ENCODE assay signal across 1 cellular context in the genomic region with DNA sequence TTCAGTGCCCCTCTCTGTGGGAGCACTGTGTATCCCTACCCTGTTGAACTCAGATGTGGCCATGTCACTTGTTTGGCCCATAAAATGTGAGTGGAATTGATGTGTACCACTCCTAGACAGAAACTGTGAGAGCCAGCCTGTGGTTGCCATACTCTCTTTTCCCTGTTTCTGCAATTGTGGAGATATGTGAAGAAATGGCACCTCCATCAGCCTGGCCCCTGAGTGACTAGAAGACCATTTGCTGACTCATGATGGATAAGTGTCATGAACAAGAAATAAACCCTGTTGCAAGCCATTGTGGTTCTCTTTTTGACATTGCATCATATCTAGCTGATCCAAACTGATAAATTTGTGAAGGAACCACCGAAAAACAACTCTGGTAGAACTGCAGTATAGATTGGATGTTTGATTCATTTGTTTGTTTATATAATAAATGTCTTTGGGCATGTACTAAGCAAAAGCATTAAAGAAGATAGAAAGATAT.
TF ChIP-seq lines count a peak whose summit lies in the region.

No MANE protein-coding gene starts in this region.

TF ChIP-seq in K562, 482 proteins besides CTCF, POLR2A, EP300 and RAD21 (continued from another document and continues in another):
- TF ChIP-seq, protein P1, sequence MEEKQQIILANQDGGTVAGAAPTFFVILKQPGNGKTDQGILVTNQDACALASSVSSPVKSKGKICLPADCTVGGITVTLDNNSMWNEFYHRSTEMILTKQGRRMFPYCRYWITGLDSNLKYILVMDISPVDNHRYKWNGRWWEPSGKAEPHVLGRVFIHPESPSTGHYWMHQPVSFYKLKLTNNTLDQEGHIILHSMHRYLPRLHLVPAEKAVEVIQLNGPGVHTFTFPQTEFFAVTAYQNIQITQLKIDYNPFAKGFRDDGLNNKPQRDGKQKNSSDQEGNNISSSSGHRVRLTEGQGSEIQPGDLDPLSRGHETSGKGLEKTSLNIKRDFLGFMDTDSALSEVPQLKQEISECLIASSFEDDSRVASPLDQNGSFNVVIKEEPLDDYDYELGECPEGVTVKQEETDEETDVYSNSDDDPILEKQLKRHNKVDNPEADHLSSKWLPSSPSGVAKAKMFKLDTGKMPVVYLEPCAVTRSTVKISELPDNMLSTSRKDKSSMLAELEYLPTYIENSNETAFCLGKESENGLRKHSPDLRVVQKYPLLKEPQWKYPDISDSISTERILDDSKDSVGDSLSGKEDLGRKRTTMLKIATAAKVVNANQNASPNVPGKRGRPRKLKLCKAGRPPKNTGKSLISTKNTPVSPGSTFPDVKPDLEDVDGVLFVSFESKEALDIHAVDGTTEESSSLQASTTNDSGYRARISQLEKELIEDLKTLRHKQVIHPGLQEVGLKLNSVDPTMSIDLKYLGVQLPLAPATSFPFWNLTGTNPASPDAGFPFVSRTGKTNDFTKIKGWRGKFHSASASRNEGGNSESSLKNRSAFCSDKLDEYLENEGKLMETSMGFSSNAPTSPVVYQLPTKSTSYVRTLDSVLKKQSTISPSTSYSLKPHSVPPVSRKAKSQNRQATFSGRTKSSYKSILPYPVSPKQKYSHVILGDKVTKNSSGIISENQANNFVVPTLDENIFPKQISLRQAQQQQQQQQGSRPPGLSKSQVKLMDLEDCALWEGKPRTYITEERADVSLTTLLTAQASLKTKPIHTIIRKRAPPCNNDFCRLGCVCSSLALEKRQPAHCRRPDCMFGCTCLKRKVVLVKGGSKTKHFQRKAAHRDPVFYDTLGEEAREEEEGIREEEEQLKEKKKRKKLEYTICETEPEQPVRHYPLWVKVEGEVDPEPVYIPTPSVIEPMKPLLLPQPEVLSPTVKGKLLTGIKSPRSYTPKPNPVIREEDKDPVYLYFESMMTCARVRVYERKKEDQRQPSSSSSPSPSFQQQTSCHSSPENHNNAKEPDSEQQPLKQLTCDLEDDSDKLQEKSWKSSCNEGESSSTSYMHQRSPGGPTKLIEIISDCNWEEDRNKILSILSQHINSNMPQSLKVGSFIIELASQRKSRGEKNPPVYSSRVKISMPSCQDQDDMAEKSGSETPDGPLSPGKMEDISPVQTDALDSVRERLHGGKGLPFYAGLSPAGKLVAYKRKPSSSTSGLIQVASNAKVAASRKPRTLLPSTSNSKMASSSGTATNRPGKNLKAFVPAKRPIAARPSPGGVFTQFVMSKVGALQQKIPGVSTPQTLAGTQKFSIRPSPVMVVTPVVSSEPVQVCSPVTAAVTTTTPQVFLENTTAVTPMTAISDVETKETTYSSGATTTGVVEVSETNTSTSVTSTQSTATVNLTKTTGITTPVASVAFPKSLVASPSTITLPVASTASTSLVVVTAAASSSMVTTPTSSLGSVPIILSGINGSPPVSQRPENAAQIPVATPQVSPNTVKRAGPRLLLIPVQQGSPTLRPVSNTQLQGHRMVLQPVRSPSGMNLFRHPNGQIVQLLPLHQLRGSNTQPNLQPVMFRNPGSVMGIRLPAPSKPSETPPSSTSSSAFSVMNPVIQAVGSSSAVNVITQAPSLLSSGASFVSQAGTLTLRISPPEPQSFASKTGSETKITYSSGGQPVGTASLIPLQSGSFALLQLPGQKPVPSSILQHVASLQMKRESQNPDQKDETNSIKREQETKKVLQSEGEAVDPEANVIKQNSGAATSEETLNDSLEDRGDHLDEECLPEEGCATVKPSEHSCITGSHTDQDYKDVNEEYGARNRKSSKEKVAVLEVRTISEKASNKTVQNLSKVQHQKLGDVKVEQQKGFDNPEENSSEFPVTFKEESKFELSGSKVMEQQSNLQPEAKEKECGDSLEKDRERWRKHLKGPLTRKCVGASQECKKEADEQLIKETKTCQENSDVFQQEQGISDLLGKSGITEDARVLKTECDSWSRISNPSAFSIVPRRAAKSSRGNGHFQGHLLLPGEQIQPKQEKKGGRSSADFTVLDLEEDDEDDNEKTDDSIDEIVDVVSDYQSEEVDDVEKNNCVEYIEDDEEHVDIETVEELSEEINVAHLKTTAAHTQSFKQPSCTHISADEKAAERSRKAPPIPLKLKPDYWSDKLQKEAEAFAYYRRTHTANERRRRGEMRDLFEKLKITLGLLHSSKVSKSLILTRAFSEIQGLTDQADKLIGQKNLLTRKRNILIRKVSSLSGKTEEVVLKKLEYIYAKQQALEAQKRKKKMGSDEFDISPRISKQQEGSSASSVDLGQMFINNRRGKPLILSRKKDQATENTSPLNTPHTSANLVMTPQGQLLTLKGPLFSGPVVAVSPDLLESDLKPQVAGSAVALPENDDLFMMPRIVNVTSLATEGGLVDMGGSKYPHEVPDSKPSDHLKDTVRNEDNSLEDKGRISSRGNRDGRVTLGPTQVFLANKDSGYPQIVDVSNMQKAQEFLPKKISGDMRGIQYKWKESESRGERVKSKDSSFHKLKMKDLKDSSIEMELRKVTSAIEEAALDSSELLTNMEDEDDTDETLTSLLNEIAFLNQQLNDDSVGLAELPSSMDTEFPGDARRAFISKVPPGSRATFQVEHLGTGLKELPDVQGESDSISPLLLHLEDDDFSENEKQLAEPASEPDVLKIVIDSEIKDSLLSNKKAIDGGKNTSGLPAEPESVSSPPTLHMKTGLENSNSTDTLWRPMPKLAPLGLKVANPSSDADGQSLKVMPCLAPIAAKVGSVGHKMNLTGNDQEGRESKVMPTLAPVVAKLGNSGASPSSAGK (IDR thresholded peaks at IDR 0.05) = peak; percentile 13; the same call in 1 of the 2 replicates
- TF ChIP-seq, protein P2, sequence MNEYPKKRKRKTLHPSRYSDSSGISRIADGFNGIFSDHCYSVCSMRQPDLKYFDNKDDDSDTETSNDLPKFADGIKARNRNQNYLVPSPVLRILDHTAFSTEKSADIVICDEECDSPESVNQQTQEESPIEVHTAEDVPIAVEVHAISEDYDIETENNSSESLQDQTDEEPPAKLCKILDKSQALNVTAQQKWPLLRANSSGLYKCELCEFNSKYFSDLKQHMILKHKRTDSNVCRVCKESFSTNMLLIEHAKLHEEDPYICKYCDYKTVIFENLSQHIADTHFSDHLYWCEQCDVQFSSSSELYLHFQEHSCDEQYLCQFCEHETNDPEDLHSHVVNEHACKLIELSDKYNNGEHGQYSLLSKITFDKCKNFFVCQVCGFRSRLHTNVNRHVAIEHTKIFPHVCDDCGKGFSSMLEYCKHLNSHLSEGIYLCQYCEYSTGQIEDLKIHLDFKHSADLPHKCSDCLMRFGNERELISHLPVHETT (CRISPR knock-in tag; conservative IDR thresholded peaks at IDR 0.05 in 1 of 2, IDR thresholded peaks at IDR 0.05 in 1 of 2) = 0 out of 4 replicates have a peak, but pooled peaks of 1 of the 2 experiments have one; percentile 45
- no peak for TF ChIP-seq GMEB1 (CRISPR knock-in tag; IDR thresholded peaks at IDR 0.05)
- TF ChIP-seq SLC30A9 (CRISPR knock-in tag; IDR thresholded peaks at IDR 0.05) = no peak
- TF ChIP-seq TEAD1 (CRISPR knock-in tag; IDR thresholded peaks at IDR 0.05) = peak in 1 of 2 experiments; percentile 66; a peak in 2 of 4 replicates
- no peak for TF ChIP-seq ELF4 (CRISPR knock-in tag; IDR thresholded peaks at IDR 0.05)
- TF ChIP-seq ZNF507 (tag; conservative IDR thresholded peaks at IDR 0.05) = no peak
- TF ChIP-seq EGR1 (conservative IDR thresholded peaks at IDR 0.05) = no peak
- TF ChIP-seq MEF2A (IDR thresholded peaks at IDR 0.05; ENCODE audit: control insufficient read depth, low read depth, low read length) = no peak
- no peak for TF ChIP-seq HOXB6 (CRISPR knock-in tag; IDR thresholded peaks at IDR 0.05; ENCODE audit: borderline replicate concordance)
- TF ChIP-seq HMG20A (CRISPR knock-in tag; conservative IDR thresholded peaks at IDR 0.05) = no peak
- TF ChIP-seq YBX1 (IDR thresholded peaks at IDR 0.05) = no peak
- TF ChIP-seq BACH1 (tag; IDR thresholded peaks at IDR 0.05) = peak; percentile 95
- TF ChIP-seq TEAD2 (tag; IDR thresholded peaks at IDR 0.05) = no peak
- TF ChIP-seq NFE2 (IDR thresholded peaks at IDR 0.05; ENCODE audit: low read depth) = peak; percentile 99
- no peak for TF ChIP-seq THRA (IDR thresholded peaks at IDR 0.05)
- TF ChIP-seq KDM2B (CRISPR knock-in tag; IDR thresholded peaks at IDR 0.05) = no peak
- TF ChIP-seq, protein P3, sequence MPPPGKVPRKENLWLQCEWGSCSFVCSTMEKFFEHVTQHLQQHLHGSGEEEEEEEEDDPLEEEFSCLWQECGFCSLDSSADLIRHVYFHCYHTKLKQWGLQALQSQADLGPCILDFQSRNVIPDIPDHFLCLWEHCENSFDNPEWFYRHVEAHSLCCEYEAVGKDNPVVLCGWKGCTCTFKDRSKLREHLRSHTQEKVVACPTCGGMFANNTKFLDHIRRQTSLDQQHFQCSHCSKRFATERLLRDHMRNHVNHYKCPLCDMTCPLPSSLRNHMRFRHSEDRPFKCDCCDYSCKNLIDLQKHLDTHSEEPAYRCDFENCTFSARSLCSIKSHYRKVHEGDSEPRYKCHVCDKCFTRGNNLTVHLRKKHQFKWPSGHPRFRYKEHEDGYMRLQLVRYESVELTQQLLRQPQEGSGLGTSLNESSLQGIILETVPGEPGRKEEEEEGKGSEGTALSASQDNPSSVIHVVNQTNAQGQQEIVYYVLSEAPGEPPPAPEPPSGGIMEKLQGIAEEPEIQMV (tag; conservative IDR thresholded peaks at IDR 0.05; ENCODE audit: low read depth) = peak; percentile 60
- no peak for TF ChIP-seq ZNF41 (CRISPR knock-in tag; conservative IDR thresholded peaks at IDR 0.05)
- TF ChIP-seq, protein P4, sequence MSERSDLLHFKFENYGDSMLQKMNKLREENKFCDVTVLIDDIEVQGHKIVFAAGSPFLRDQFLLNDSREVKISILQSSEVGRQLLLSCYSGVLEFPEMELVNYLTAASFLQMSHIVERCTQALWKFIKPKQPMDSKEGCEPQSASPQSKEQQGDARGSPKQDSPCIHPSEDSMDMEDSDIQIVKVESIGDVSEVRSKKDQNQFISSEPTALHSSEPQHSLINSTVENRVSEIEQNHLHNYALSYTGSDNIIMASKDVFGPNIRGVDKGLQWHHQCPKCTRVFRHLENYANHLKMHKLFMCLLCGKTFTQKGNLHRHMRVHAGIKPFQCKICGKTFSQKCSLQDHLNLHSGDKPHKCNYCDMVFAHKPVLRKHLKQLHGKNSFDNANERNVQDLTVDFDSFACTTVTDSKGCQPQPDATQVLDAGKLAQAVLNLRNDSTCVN (CRISPR knock-in tag; IDR thresholded peaks at IDR 0.05) = no peak
